Comparison of ENCODE assay signal across 8 cellular contexts in genomic region chr17:79811036-79811887, GRCh38. TPM values are rescaled to one million over a fixed set of nuclear protein-coding genes. Genes with fewer than 3 reads are reported as not detected.
A peak's percentile ranks its signal among the peaks of the same experiment; 100 is the strongest.
DNase-seq lines count a peak whose midpoint lies in the region; ATAC-seq and TF ChIP-seq lines count a peak whose summit lies in the region.

No MANE protein-coding gene starts in this region.

- peak overlapping the region; percentile 3 for H3K4me3 ChIP-seq in effector memory CD4-positive, alpha-beta T cell (ENCODE audit: insufficient read depth, low read depth, low read length, poor library complexity, severe bottlenecking)
- H3K4me3 ChIP-seq in naive thymus-derived CD4-positive, alpha-beta T cell (ENCODE audit: low read length) = no peak overlapping the region

- CTCF ChIA-PET in RWPE1 (lab: Yijun Ruan, JAX) = interaction anchor here (0.6 to 2.1 kb wide), 19 partner anchors 12 to 419 kb away, joined by 3 to 14 read pairs (median 3); partner anchors contain the start of genes CBX2 and CBX4
- CTCF ChIA-PET in naive thymus-derived CD4-positive, alpha-beta T cell (lab: Charles Lee) = interaction anchor here (0.7 to 1.5 kb wide), 3 partner anchors 14 to 180 kb away, joined by 3 to 9 read pairs (median 4); partner anchors contain the start of gene CBX8

- peak; percentile 66 for TF ChIP-seq CTCF in RWPE1 (conservative IDR thresholded peaks at IDR 0.05; ENCODE audit: low read depth)

- H3K27me3 ChIP-seq in effector memory CD4-positive, alpha-beta T cell (replicated peaks; ENCODE audit: control insufficient read depth, insufficient read depth, low read length, poor library complexity, severe bottlenecking) = peaks cover 85% of the 10 kb centered on the region
- H3K27me3 ChIP-seq in naive thymus-derived CD4-positive, alpha-beta T cell (ENCODE audit: control insufficient read depth in 2 of 2, insufficient read depth in 2 of 2, low read length in 2 of 2) = peaks cover 37 to 65% of the 10 kb centered on the region in 2 donors

- H3K27ac ChIP-seq in RWPE1 = no peak overlapping the region
- H3K27ac ChIP-seq in effector memory CD4-positive, alpha-beta T cell (ENCODE audit: insufficient read depth, low read length, poor library complexity, severe bottlenecking) = no peak overlapping the region
- H3K27ac ChIP-seq in naive thymus-derived CD4-positive, alpha-beta T cell (ENCODE audit: low read depth, low read length) = no peak overlapping the region

- H3K27ac Mint-ChIP-seq in naive thymus-derived CD4-positive, alpha-beta T cell = peak overlapping the region in 6 of 9 donors; percentile 12 to 79 (median 54)

- no peaks in the 10 kb centered on the region for H3K9me3 ChIP-seq in effector memory CD4-positive, alpha-beta T cell (ENCODE audit: control insufficient read depth, low read length)
- no peaks in the 10 kb centered on the region for H3K9me3 ChIP-seq in naive thymus-derived CD4-positive, alpha-beta T cell (ENCODE audit: control insufficient read depth in 2 of 3, low read length in 3 of 3)

- DNase-seq in NCI-H2081 (lab: John Stamatoyannopoulos, UW) (peak; percentile 88 to 92), NCI-H2081 treated with DMSO at 0.1 percent for 48 hours (lab: John Stamatoyannopoulos, UW) (no peak), Kasumi-1 (lab: John Stamatoyannopoulos, UW) (peak; percentile 57 to 61), RWPE1 (ENCODE audit: low spot score) (no peak)
- no peak for DNase-seq in effector memory CD4-positive, alpha-beta T cell
- peak in 1 of 9 donors; percentile 39 for DNase-seq in naive thymus-derived CD4-positive, alpha-beta T cell

- peaks cover 0 to 4% (median 0%) of the 10 kb centered on the region in 5 donors for H3K36me3 Mint-ChIP-seq in naive thymus-derived CD4-positive, alpha-beta T cell

- H3K36me3 ChIP-seq in effector memory CD4-positive, alpha-beta T cell (ENCODE audit: control insufficient read depth, insufficient read depth, low read length) = no peaks in the 10 kb centered on the region
- H3K36me3 ChIP-seq in naive thymus-derived CD4-positive, alpha-beta T cell (ENCODE audit: control insufficient read depth in 2 of 3, insufficient read depth in 3 of 3, low read length in 3 of 3) = no peaks in the 10 kb centered on the region

- peaks cover 0 to 2% (median 0%) of the 10 kb centered on the region in 11 donors for H3K9me3 Mint-ChIP-seq in naive thymus-derived CD4-positive, alpha-beta T cell

- peaks cover 48% of the 10 kb centered on the region for H3K4me1 ChIP-seq in effector memory CD4-positive, alpha-beta T cell (ENCODE audit: control insufficient read depth, insufficient read depth, low read length, poor library complexity, severe bottlenecking)
- peaks cover 23 to 43% of the 10 kb centered on the region in 2 donors for H3K4me1 ChIP-seq in naive thymus-derived CD4-positive, alpha-beta T cell (ENCODE audit: control insufficient read depth in 2 of 2, insufficient read depth in 2 of 2, low read length in 2 of 2)

- H3K27me3 Mint-ChIP-seq in naive thymus-derived CD4-positive, alpha-beta T cell = peaks cover 50 to 70% (median 55%) of the 10 kb centered on the region in 5 donors

- H3K4me3 Mint-ChIP-seq in naive thymus-derived CD4-positive, alpha-beta T cell = peak overlapping the region; percentile 46 to 75 (median 68)

- intact Hi-C loops in naive thymus-derived CD4-positive, alpha-beta T cell (cut with micrococcal nuclease) = loop anchor here (1.0 to 10.0 kb wide), 6 partner anchors 27 to 1701 kb away; partner anchors contain the start of genes ACTG1 (in 1 of the 2), BAHCC1 (in 1 of the 2) and CBX2 (in 1 of the 2)

- peak; percentile 38 for ATAC-seq in naive thymus-derived CD4-positive, alpha-beta T cell
- ATAC-seq in GM18870 (IDR thresholded peaks at IDR 0.05; ENCODE audit: unreplicated experiment) (no peak), HG03571 (IDR thresholded peaks at IDR 0.05; ENCODE audit: unreplicated experiment) (no peak)

- H3K4me1 Mint-ChIP-seq in naive thymus-derived CD4-positive, alpha-beta T cell = peaks cover 18 to 39% (median 32%) of the 10 kb centered on the region in 7 donors

- POLR2A ChIA-PET in RWPE1 (lab: Yijun Ruan, JAX; ENCODE audit: low non-redundant PET) = interaction anchor here (0.5 kb wide), 1 partner anchor 183 kb away, joined by 3 read pairs; no protein-coding TSS in a partner anchor
- POLR2A ChIA-PET in naive thymus-derived CD4-positive, alpha-beta T cell (lab: Charles Lee) = interaction anchor here (0.9 to 6.4 kb wide), 10 partner anchors 7 to 35 kb away, joined by 3 to 51 read pairs (median 7); partner anchors contain the start of genes CBX4 and CBX8

RNA-seq across cellular contexts. Expression of gene CBX8, which starts 14.4 kb away (rescaled TPM):
- total RNA-seq in naive thymus-derived CD4-positive, alpha-beta T cell = 10 to 100 TPM in 1 of 5 experiments, 1 to 10 TPM in 4; 2.4 to 11.9 (median 3.0) TPM
- 1 to 10 TPM in 1 of 2 donors, under 1 TPM in 1; 0.96 to 1.9 TPM for polyA plus RNA-seq in naive thymus-derived CD4-positive, alpha-beta T cell

RNA-seq across cellular contexts. Expression of gene CBX4, which starts 28.0 kb away (rescaled TPM):
- total RNA-seq in naive thymus-derived CD4-positive, alpha-beta T cell = 100 to 1,000 TPM in 2 of 5 experiments, 10 to 100 TPM in 3; 37.7 to 134 (median 84.4) TPM
- 1 to 10 TPM; 4.0 to 7.4 TPM for polyA plus RNA-seq in naive thymus-derived CD4-positive, alpha-beta T cell

RNA-seq across cellular contexts. Expression of gene CBX2, which starts 33.3 kb away (rescaled TPM):
- 1 to 10 TPM in 1 of 5 experiments, under 1 TPM in 4; 0.24 to 4.4 (median 0.41) TPM for total RNA-seq in naive thymus-derived CD4-positive, alpha-beta T cell
- polyA plus RNA-seq in naive thymus-derived CD4-positive, alpha-beta T cell = under 1 TPM in 1 of 2 donors, not detected in 1; 0.41 TPM

Comparison
In these comparisons a context has a peak if more than half of its experiments do, and no peak if none do; other contexts are left out.
1. DNase-seq: peak in NCI-H2081 (2 of 2) and Kasumi-1 (2 of 2); none in NCI-H2081 treated with DMSO at 0.1 percent for 48 hours (single experiment), RWPE1 (single experiment) and effector memory CD4-positive, alpha-beta T cell (0 of 3).